Comparison of ENCODE assay signal across 32 cellular contexts in genomic region chr9:80097476-80097875, GRCh38.
"Had no signal": no experiment of that assay in that cellular context is flagged by ENCODE, and none has a peak within 500 bp of the region (broad histone marks: within the 10 kb centered on the region; RNA-seq: fewer than 3 reads in every experiment).

No MANE protein-coding gene starts in this region.

- H3K4me3 ChIP-seq: ascending aorta, breast epithelium, coronary artery, dorsolateral prefrontal cortex, esophagus muscularis mucosa, gastrocnemius medialis had no signal

- H3K9me3 Mint-ChIP-seq: activated B cell treated with CpG ODN at 0.5 μM for 24 hours; activated CD4-positive, alpha-beta memory T cell treated with anti-CD3 and anti-CD28 coated beads for 36 hours; activated naive CD4-positive, alpha-beta T cell treated with anti-CD3 and anti-CD28 coated beads, Interleukin-2, amount 10 ng/mL, durations not matched to agents 7 days and 5 days; activated naive CD8-positive, alpha-beta T cell treated with anti-CD3 and anti-CD28 coated beads, Interleukin-2, amount 10 ng/mL, durations not matched to agents 7 days and 5 days; endodermal cell had no signal

- H3K27me3 ChIP-seq: ascending aorta, breast epithelium, dorsolateral prefrontal cortex, esophagus muscularis mucosa, foreskin keratinocyte, gastrocnemius medialis had no signal

- H3K36me3 Mint-ChIP-seq: activated CD4-positive, alpha-beta memory T cell treated with anti-CD3 and anti-CD28 coated beads for 36 hours; activated CD8-positive, alpha-beta memory T cell treated with anti-CD3 and anti-CD28 coated beads, Interleukin-2, amount 10 ng/mL, durations not matched to agents 7 days and 5 days; activated naive CD4-positive, alpha-beta T cell treated with anti-CD3 and anti-CD28 coated beads, Interleukin-2, amount 10 ng/mL, durations not matched to agents 7 days and 5 days; brain had no signal

- H3K36me3 ChIP-seq: ascending aorta, breast epithelium, esophagus muscularis mucosa, gastrocnemius medialis, WERI-Rb-1 had no signal

- H3K4me1 Mint-ChIP-seq: activated naive CD4-positive, alpha-beta T cell treated with anti-CD3 and anti-CD28 coated beads, Interleukin-2, amount 10 ng/mL, durations not matched to agents 7 days and 5 days; activated naive CD8-positive, alpha-beta T cell treated with anti-CD3 and anti-CD28 coated beads, Interleukin-2, amount 10 ng/mL, durations not matched to agents 7 days and 5 days; brain; central memory CD8-positive, alpha-beta T cell; endodermal cell; T-helper 17 cell had no signal

- H3K27me3 Mint-ChIP-seq: activated B cell treated with CpG ODN at 0.5 μM for 24 hours; activated CD4-positive, alpha-beta memory T cell treated with anti-CD3 and anti-CD28 coated beads for 36 hours; activated CD8-positive, alpha-beta memory T cell treated with anti-CD3 and anti-CD28 coated beads, Interleukin-2, amount 10 ng/mL, durations not matched to agents 7 days and 5 days; activated naive CD4-positive, alpha-beta T cell treated with anti-CD3 and anti-CD28 coated beads, Interleukin-2, amount 10 ng/mL, durations not matched to agents 7 days and 5 days; activated naive CD8-positive, alpha-beta T cell treated with anti-CD3 and anti-CD28 coated beads, Interleukin-2, amount 10 ng/mL, durations not matched to agents 7 days and 5 days; activated T-cell treated with anti-CD3 and anti-CD28 coated beads, Interleukin-2, amount 50 U/mL, for 24 hours; central memory CD8-positive, alpha-beta T cell; dendritic cell treated with granulocyte-macrophage colony-stimulating factor and Interleukin-4, amounts not matched to agents 40 ng/mL and 50 ng/mL, for 4 days had no signal

- H3K4me3 Mint-ChIP-seq: activated B cell treated with CpG ODN at 0.5 μM for 24 hours; activated CD4-positive, alpha-beta memory T cell treated with anti-CD3 and anti-CD28 coated beads for 36 hours; activated CD8-positive, alpha-beta memory T cell treated with anti-CD3 and anti-CD28 coated beads, Interleukin-2, amount 10 ng/mL, durations not matched to agents 7 days and 5 days; activated CD8-positive, alpha-beta T cell treated with anti-CD3 and anti-CD28 coated beads, Interleukin-2, amount 10 ng/mL, durations not matched to agents 7 days and 5 days; activated naive CD4-positive, alpha-beta T cell treated with anti-CD3 and anti-CD28 coated beads, Interleukin-2, amount 10 ng/mL, durations not matched to agents 7 days and 5 days; activated naive CD8-positive, alpha-beta T cell treated with anti-CD3 and anti-CD28 coated beads, Interleukin-2, amount 10 ng/mL, durations not matched to agents 7 days and 5 days; activated T-cell treated with anti-CD3 and anti-CD28 coated beads, Interleukin-2, amount 50 U/mL, for 24 hours; activated T-cell treated with anti-CD3 and anti-CD28 coated beads, Interleukin-2, amount 50 U/mL, for 72 hours; brain; central memory CD8-positive, alpha-beta T cell; dendritic cell treated with granulocyte-macrophage colony-stimulating factor and Interleukin-4, amounts not matched to agents 40 ng/mL and 50 ng/mL, for 4 days; endodermal cell; T-helper 17 cell; T-helper 2 cell treated with Interferon-gamma antibody and Interleukin-4, amounts not matched to agents 5 μg/mL and 100 μg/mL, for 36 hours had no signal

- H3K27ac Mint-ChIP-seq: activated B cell treated with CpG ODN at 0.5 μM for 24 hours; activated CD4-positive, alpha-beta memory T cell treated with anti-CD3 and anti-CD28 coated beads for 36 hours; activated CD8-positive, alpha-beta memory T cell treated with anti-CD3 and anti-CD28 coated beads, Interleukin-2, amount 10 ng/mL, durations not matched to agents 7 days and 5 days; activated CD8-positive, alpha-beta T cell treated with anti-CD3 and anti-CD28 coated beads, Interleukin-2, amount 10 ng/mL, durations not matched to agents 7 days and 5 days; activated naive CD4-positive, alpha-beta T cell treated with anti-CD3 and anti-CD28 coated beads, Interleukin-2, amount 10 ng/mL, durations not matched to agents 7 days and 5 days; activated naive CD4-positive, alpha-beta T cell treated with anti-CD3 and anti-CD28 coated beads, Interleukin-2, amount 50 U/mL, for 72 hours; activated naive CD8-positive, alpha-beta T cell treated with anti-CD3 and anti-CD28 coated beads, Interleukin-2, amount 10 ng/mL, durations not matched to agents 7 days and 5 days; activated T-cell treated with anti-CD3 and anti-CD28 coated beads, Interleukin-2, amount 50 U/mL, for 24 hours; activated T-cell treated with anti-CD3 and anti-CD28 coated beads, Interleukin-2, amount 50 U/mL, for 72 hours; brain; dendritic cell treated with granulocyte-macrophage colony-stimulating factor and Interleukin-4, amounts not matched to agents 40 ng/mL and 50 ng/mL, for 4 days; endodermal cell; T-helper 17 cell; T-helper 2 cell treated with Interferon-gamma antibody and Interleukin-4, amounts not matched to agents 5 μg/mL and 100 μg/mL, for 36 hours had no signal

- DNase-seq: activated B cell treated with CpG ODN at 0.5 μM for 24 hours; activated CD4-positive, alpha-beta memory T cell treated with anti-CD3 and anti-CD28 coated beads for 36 hours; activated CD4-positive, alpha-beta T cell treated with anti-CD3 and anti-CD28 coated beads for 48 hours; activated CD8-positive, alpha-beta memory T cell treated with anti-CD3 and anti-CD28 coated beads, Interleukin-2, amount 10 ng/mL, durations not matched to agents 7 days and 5 days; activated CD8-positive, alpha-beta memory T cell treated with anti-CD3 and anti-CD28 coated beads, Interleukin-2, amount 50 U/mL, for 4 hours; activated CD8-positive, alpha-beta T cell treated with anti-CD3 and anti-CD28 coated beads, Interleukin-2, amount 10 ng/mL, durations not matched to agents 7 days and 5 days; activated gamma-delta T cell; activated naive CD4-positive, alpha-beta T cell; activated naive CD4-positive, alpha-beta T cell treated with anti-CD3 and anti-CD28 coated beads, Interleukin-2, amount 10 ng/mL, durations not matched to agents 7 days and 5 days; activated naive CD8-positive, alpha-beta T cell treated with anti-CD3 and anti-CD28 coated beads, Interleukin-2, amount 10 ng/mL, durations not matched to agents 7 days and 5 days; activated T-cell treated with anti-CD3 and anti-CD28 coated beads, Interleukin-2, amount 50 U/mL, for 24 hours; activated T-cell treated with anti-CD3 and anti-CD28 coated beads, Interleukin-2, amount 50 U/mL, for 72 hours; dorsolateral prefrontal cortex; effector memory CD4-positive, alpha-beta T cell; endodermal cell; erythroblast; gastrocnemius medialis; glutamatergic neuron; T-helper 1 cell; T-helper 17 cell; T1000; WERI-Rb-1 had no signal
